1 cellular context compared by ENCODE assay signal in the genomic region with DNA sequence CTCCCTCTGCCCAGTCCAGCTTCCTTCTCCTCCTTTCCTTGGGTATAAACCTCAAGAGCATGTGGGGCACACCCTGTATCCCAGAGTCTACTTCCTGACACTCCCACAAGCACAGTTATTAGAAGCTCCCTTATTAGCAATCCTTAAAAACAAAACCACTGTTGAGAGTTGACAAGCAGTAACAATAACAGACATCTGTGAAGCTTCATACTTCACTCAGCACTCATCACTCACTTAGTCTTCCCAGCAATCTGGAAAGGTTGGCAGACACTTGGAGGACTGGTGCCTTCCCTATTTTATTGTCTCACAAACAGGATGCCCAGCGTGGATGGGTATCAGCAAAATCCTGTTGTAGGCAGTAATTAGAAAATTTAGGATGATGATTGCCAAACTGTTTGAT.
TF ChIP-seq lines count a peak whose summit lies in the region.

No MANE protein-coding gene starts in this region.

TF ChIP-seq in WTC11, 78 proteins besides CTCF, POLR2A, EP300 and RAD21 (continued from another document):
- TF ChIP-seq, protein P1, sequence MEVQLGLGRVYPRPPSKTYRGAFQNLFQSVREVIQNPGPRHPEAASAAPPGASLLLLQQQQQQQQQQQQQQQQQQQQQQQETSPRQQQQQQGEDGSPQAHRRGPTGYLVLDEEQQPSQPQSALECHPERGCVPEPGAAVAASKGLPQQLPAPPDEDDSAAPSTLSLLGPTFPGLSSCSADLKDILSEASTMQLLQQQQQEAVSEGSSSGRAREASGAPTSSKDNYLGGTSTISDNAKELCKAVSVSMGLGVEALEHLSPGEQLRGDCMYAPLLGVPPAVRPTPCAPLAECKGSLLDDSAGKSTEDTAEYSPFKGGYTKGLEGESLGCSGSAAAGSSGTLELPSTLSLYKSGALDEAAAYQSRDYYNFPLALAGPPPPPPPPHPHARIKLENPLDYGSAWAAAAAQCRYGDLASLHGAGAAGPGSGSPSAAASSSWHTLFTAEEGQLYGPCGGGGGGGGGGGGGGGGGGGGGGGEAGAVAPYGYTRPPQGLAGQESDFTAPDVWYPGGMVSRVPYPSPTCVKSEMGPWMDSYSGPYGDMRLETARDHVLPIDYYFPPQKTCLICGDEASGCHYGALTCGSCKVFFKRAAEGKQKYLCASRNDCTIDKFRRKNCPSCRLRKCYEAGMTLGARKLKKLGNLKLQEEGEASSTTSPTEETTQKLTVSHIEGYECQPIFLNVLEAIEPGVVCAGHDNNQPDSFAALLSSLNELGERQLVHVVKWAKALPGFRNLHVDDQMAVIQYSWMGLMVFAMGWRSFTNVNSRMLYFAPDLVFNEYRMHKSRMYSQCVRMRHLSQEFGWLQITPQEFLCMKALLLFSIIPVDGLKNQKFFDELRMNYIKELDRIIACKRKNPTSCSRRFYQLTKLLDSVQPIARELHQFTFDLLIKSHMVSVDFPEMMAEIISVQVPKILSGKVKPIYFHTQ (CRISPR knock-in tag; IDR thresholded peaks at IDR 0.05), result no peak
- TF ChIP-seq TP53 (CRISPR knock-in tag; IDR thresholded peaks at IDR 0.05), result no peak
- TF ChIP-seq GRHL2 (CRISPR knock-in tag; IDR thresholded peaks at IDR 0.05; ENCODE audit: insufficient replicate concordance, severe bottlenecking), result no peak
- no peak for TF ChIP-seq MYBL2 (CRISPR knock-in tag; IDR thresholded peaks at IDR 0.05)
- no peak for TF ChIP-seq SP1 (CRISPR knock-in tag; conservative IDR thresholded peaks at IDR 0.05)
